Comparison of ENCODE assay signal across 9 cellular contexts in genomic region chr19:46537136-46538097, GRCh38. TPM values are rescaled to one million over a fixed set of nuclear protein-coding genes. Genes with fewer than 3 reads are reported as not detected.
DNase-seq lines count a peak whose midpoint lies in the region; ATAC-seq and TF ChIP-seq lines count a peak whose summit lies in the region.
"Had no signal": no experiment of that assay in that cellular context is flagged by ENCODE, and none has a peak within 500 bp of the region (broad histone marks: within the 10 kb centered on the region; RNA-seq: fewer than 3 reads in every experiment).

No MANE protein-coding gene starts in this region.

- no peak overlapping the region for H3K27ac ChIP-seq in smooth muscle cell (ENCODE audit: low read depth)
- H3K27ac ChIP-seq: BLaER1 treated with 17β-estradiol and CSF1 and Interleukin-3, amounts not matched to agents 10 nM and 100 nM had no signal

- no peaks in the 10 kb centered on the region for H3K27me3 ChIP-seq in smooth muscle cell (ENCODE audit: low read depth)
- H3K27me3 ChIP-seq: BLaER1 treated with 17β-estradiol and CSF1 and Interleukin-3, amounts not matched to agents 10 nM and 100 nM had no signal

- peak; percentile 76 for ATAC-seq in Right ventricle myocardium superior (ENCODE audit: poor library complexity)
- no peak for ATAC-seq in GM18520 (IDR thresholded peaks at IDR 0.05; ENCODE audit: unreplicated experiment)

- no peaks in the 10 kb centered on the region for H3K79me2 ChIP-seq in smooth muscle cell (ENCODE audit: low read depth)

- H3K9me3 ChIP-seq in smooth muscle cell (replicated peaks; ENCODE audit: low read depth), result no peaks in the 10 kb centered on the region
- H3K9me3 ChIP-seq: BLaER1 treated with 17β-estradiol and CSF1 and Interleukin-3, amounts not matched to agents 10 nM and 100 nM had no signal

- DNase-seq in NCI-H2029 (lab: John Stamatoyannopoulos, UW) (peak; percentile 21), NCI-H2029 treated with DMSO at 0.1 percent for 48 hours (lab: John Stamatoyannopoulos, UW) (no peak), RPMI8226 (peak; percentile 33), Right ventricle myocardium superior (peak; percentile 77), smooth muscle cell (lab: John Stamatoyannopoulos, UW; ENCODE audit: unreplicated experiment) (peak; percentile 4), T1000 (lab: John Stamatoyannopoulos, UW) (no peak)
- peak; percentile 46 for DNase-seq in activated gamma-delta T cell treated with anti-CD3 and anti-CD28 coated beads, Interleukin-2, amount 50 U/mL, for 16 hours (ENCODE audit: low read depth)

- TF ChIP-seq CTCF in smooth muscle cell (IDR thresholded peaks at IDR 0.05; ENCODE audit: borderline replicate concordance, insufficient read depth, poor library complexity, severe bottlenecking), result peak; percentile 88

- no peak overlapping the region for H3K4me3 ChIP-seq in smooth muscle cell
- H3K4me3 ChIP-seq: BLaER1 treated with 17β-estradiol and CSF1 and Interleukin-3, amounts not matched to agents 10 nM and 100 nM had no signal

- H3K9ac ChIP-seq in smooth muscle cell (ENCODE audit: low read depth), result no peak overlapping the region
- H3K9ac ChIP-seq: BLaER1 treated with 17β-estradiol and CSF1 and Interleukin-3, amounts not matched to agents 10 nM and 100 nM had no signal

- no peaks in the 10 kb centered on the region for H4K20me1 ChIP-seq in smooth muscle cell (ENCODE audit: low read depth)
- H4K20me1 ChIP-seq: BLaER1 treated with 17β-estradiol and CSF1 and Interleukin-3, amounts not matched to agents 10 nM and 100 nM had no signal

- H3K4me1 ChIP-seq in smooth muscle cell (ENCODE audit: low read depth), result peaks cover 5% of the 10 kb centered on the region

- H3K36me3 ChIP-seq in smooth muscle cell (ENCODE audit: low read depth), result no peaks in the 10 kb centered on the region
- H3K36me3 ChIP-seq: BLaER1 treated with 17β-estradiol and CSF1 and Interleukin-3, amounts not matched to agents 10 nM and 100 nM had no signal

- intact Hi-C loops in Right ventricle myocardium superior (cut with DNase I), result loop anchor here (10.0 kb wide), 1 partner anchor 127 kb away; the partner anchor contains the start of gene DACT3

- H2AFZ ChIP-seq in smooth muscle cell (ENCODE audit: low read depth), result no peak overlapping the region

- WGBS in smooth muscle cell (ENCODE audit: low lambda C conversion rate), result 26% methylated on average over 19 of the region's 19 CpGs

- no peaks in the 10 kb centered on the region for H3F3A ChIP-seq in smooth muscle cell (ENCODE audit: low read depth)

- H3K4me2 ChIP-seq in smooth muscle cell, result no peak overlapping the region
- H3K4me2 ChIP-seq: BLaER1 treated with 17β-estradiol and CSF1 and Interleukin-3, amounts not matched to agents 10 nM and 100 nM had no signal

RNA-seq across cellular contexts. Expression of gene PNMA8B, which starts 41.8 kb away (rescaled TPM):
- 0.65 TPM for total RNA-seq in Right ventricle myocardium superior
- total RNA-seq in smooth muscle cell, result 0.49 and 1.0 TPM in 2 replicates
- 1.2 TPM in 2 replicates for polyA plus RNA-seq in smooth muscle cell

Comparison
In these comparisons a context has a peak if more than half of its experiments do, and no peak if none do; other contexts are left out.
1. DNase-seq: peak in NCI-H2029 (single experiment), RPMI8226 (single experiment), activated gamma-delta T cell treated with anti-CD3 and anti-CD28 coated beads, Interleukin-2, amount 50 U/mL, for 16 hours (single experiment), Right ventricle myocardium superior (single experiment) and smooth muscle cell (single experiment); none in NCI-H2029 treated with DMSO at 0.1 percent for 48 hours (single experiment) and T1000 (single experiment).